10 cellular contexts compared by ENCODE assay signal in the genomic region with DNA sequence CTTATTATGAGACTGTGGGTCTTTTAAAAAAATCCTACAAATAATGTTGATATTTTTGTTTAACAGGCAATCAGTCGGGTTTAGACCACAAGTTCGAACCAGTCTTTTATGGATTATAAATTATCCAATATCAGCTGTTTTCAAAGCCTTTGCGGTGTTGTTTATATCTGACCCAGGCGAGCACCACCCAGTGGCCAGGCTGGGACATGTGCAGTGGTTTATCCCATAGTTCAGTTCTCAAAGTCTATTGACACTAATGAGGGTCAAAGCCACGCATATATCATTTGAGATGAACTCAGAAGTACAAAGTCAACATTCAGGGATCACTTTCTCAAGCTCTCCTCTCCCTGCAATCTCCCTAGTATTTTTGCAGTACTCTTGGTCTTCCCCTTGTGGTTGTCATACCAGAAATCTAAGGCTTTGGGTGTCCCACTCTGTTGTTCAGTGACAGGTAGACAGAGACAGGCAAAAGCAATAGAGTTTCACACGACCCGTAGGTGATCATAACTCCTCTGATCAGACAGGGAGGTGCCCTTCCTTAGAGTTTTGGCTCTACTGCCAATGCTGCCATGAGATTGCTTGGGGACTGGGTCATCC.
DNase-seq lines count a peak whose midpoint lies in the region; ATAC-seq, FAIRE-seq and TF ChIP-seq lines count a peak whose summit lies in the region.
"Had no signal": no experiment of that assay in that cellular context is flagged by ENCODE, and none has a peak within 500 bp of the region (broad histone marks: within the 10 kb centered on the region; RNA-seq: fewer than 3 reads in every experiment).

No MANE protein-coding gene starts in this region.

- intact Hi-C loops in spleen (cut with DNase I; ENCODE audit: low total_unique reads): no loop called here

- ATAC-seq in DND-41 (ENCODE audit: insufficient read depth, low read depth): no peak
- ATAC-seq in GM18517 (IDR thresholded peaks at IDR 0.05; ENCODE audit: unreplicated experiment): no peak

- no peak for DNase-seq in DND-41
- DNase-seq in HK-2 (ENCODE audit: unreplicated experiment): peak; percentile 7
- peak; percentile 12 to 34 for DNase-seq in SJCRH30
- DNase-seq in keratinocyte (ENCODE audit: low read depth, low spot score): no peak
- DNase-seq in spleen: no peak
- no peak for DNase-seq in NCI-H2081 treated with DMSO at 0.1 percent for 48 hours (lab: John Stamatoyannopoulos, UW)
- no peak for DNase-seq in 8988T
- DNase-seq: activated CD4-positive, alpha-beta memory T cell treated with anti-CD3 and anti-CD28 coated beads for 36 hours; Right ventricle myocardium superior had no signal

- no peak for FAIRE-seq in keratinocyte (lab: Jason Lieb, UNC)

- 63 to 70% (median 68%) methylated on average over 7 of the region's 7 CpGs for WGBS in spleen, 5 donors

- H3K79me2 ChIP-seq in DND-41 (ENCODE audit: insufficient read depth, low read length): no peaks in the 10 kb centered on the region
- H3K79me2 ChIP-seq in keratinocyte (ENCODE audit: control insufficient read depth, insufficient read depth, low read length): no peaks in the 10 kb centered on the region

- H3K9ac ChIP-seq in DND-41 (ENCODE audit: low read depth, low read length) (no peak overlapping the region), keratinocyte (ENCODE audit: control insufficient read depth, extremely low read depth, insufficient read depth, low read length) (no peak overlapping the region)

- no peaks in the 10 kb centered on the region for H4K20me1 ChIP-seq in DND-41 (ENCODE audit: insufficient read depth, low read length)
- no peaks in the 10 kb centered on the region for H4K20me1 ChIP-seq in keratinocyte (ENCODE audit: control insufficient read depth, extremely low read depth, insufficient read depth, low read length)

- H3K4me2 ChIP-seq in DND-41 (ENCODE audit: insufficient read depth, low read length): no peak overlapping the region
- no peak overlapping the region for H3K4me2 ChIP-seq in keratinocyte (ENCODE audit: control insufficient read depth, extremely low read depth, insufficient read depth, low read depth, low read length)

- H3K4me3 ChIP-seq in DND-41 (ENCODE audit: low read depth in 1 of 2, low read length in 2 of 2) (no peak overlapping the region), SJCRH30 (no peak overlapping the region), keratinocyte (ENCODE audit: control insufficient read depth in 2 of 3, extremely low read depth in 1 of 3, insufficient read depth in 2 of 3, low read depth in 1 of 3, low read length in 3 of 3) (no peak overlapping the region), spleen (no peak overlapping the region)

- no peak overlapping the region for H2AFZ ChIP-seq in DND-41 (ENCODE audit: low read depth, low read length)
- no peak overlapping the region for H2AFZ ChIP-seq in keratinocyte (ENCODE audit: control insufficient read depth, low read length)

- TF ChIP-seq POLR2A in spleen (IDR thresholded peaks at IDR 0.05): no peak

- dilution Hi-C loops in keratinocyte (cut with MboI; ENCODE audit: extremely low pct_ligation_motif_present, low sequenced_read_pairs): no loop called here

- no peaks in the 10 kb centered on the region for H3K36me3 ChIP-seq in DND-41 (ENCODE audit: insufficient read depth, low read length)
- H3K36me3 ChIP-seq in SJCRH30: no peaks in the 10 kb centered on the region
- H3K36me3 ChIP-seq in keratinocyte (ENCODE audit: control insufficient read depth in 2 of 2, extremely low read depth in 1 of 2, insufficient read depth in 2 of 2, low read length in 2 of 2): no peaks in the 10 kb centered on the region
- no peaks in the 10 kb centered on the region for H3K36me3 ChIP-seq in spleen

- H3K27me3 ChIP-seq in DND-41 (ENCODE audit: insufficient read depth, low read length, poor library complexity): no peaks in the 10 kb centered on the region
- H3K27me3 ChIP-seq in SJCRH30: no peaks in the 10 kb centered on the region
- no peaks in the 10 kb centered on the region for H3K27me3 ChIP-seq in keratinocyte (ENCODE audit: control insufficient read depth, extremely low read depth, insufficient read depth, low read length)
- no peaks in the 10 kb centered on the region for H3K27me3 ChIP-seq in spleen (replicated peaks in 1 of 7)

- H3K9me1 ChIP-seq in keratinocyte (ENCODE audit: control insufficient read depth, extremely low read depth, insufficient read depth, low read length): no peaks in the 10 kb centered on the region

- H3K27ac ChIP-seq in DND-41 (ENCODE audit: low read length): no peak overlapping the region
- H3K27ac ChIP-seq in SJCRH30: no peak overlapping the region
- H3K27ac ChIP-seq in keratinocyte (ENCODE audit: control insufficient read depth, insufficient read depth, low read length): no peak overlapping the region
- no peak overlapping the region for H3K27ac ChIP-seq in spleen

- H3K9me3 ChIP-seq in DND-41 (ENCODE audit: insufficient read depth, low read length, severe bottlenecking) (no peaks in the 10 kb centered on the region), SJCRH30 (replicated peaks) (no peaks in the 10 kb centered on the region), keratinocyte (ENCODE audit: control insufficient read depth, low read depth, low read length) (no peaks in the 10 kb centered on the region), spleen (peaks cover 0 to 16% (median 5%) of the 10 kb centered on the region in 8 donors)

- H3K4me1 ChIP-seq in DND-41 (ENCODE audit: insufficient read depth, low read length) (no peaks in the 10 kb centered on the region), SJCRH30 (no peaks in the 10 kb centered on the region), keratinocyte (ENCODE audit: control insufficient read depth, extremely low read depth, insufficient read depth, low read length) (no peaks in the 10 kb centered on the region), spleen (no peaks in the 10 kb centered on the region)

- peak; percentile 16 for TF ChIP-seq CTCF in DND-41 (IDR thresholded peaks at IDR 0.05; ENCODE audit: borderline replicate concordance, extremely low read depth, low read length, poor library complexity, severe bottlenecking)
- peak in 2 of 3 experiments; percentile 25 to 29 for TF ChIP-seq CTCF in keratinocyte (optimal IDR thresholded peaks at IDR 0.05 in 1 of 3, IDR thresholded peaks at IDR 0.05 in 1 of 3, conservative IDR thresholded peaks at IDR 0.05 in 1 of 3; ENCODE audit: extremely low read depth in 1 of 3, insufficient read depth in 2 of 3, low read length in 3 of 3)
- TF ChIP-seq CTCF in spleen (IDR thresholded peaks at IDR 0.05 in 8 of 11, conservative IDR thresholded peaks at IDR 0.05 in 3 of 11): no peak

Comparison
In these comparisons a context has a peak if more than half of its experiments do, and no peak if none do; other contexts are left out.
1. DNase-seq: peak in HK-2 (single experiment) and SJCRH30 (2 of 2); none in DND-41 (single experiment), keratinocyte (single experiment), spleen (single experiment), NCI-H2081 treated with DMSO at 0.1 percent for 48 hours (single experiment) and 8988T (single experiment).
2. CTCF ChIP-seq: peak in DND-41 (single experiment) and keratinocyte (2 of 3); none in spleen (0 of 11).